ENCODE assay signal across 7 cellular contexts in genomic region chr20:44967207-44967807, GRCh38. TPM values are rescaled to one million over a fixed set of nuclear protein-coding genes. Genes with fewer than 3 reads are reported as not detected.
DNase-seq lines count a peak whose midpoint lies in the region; ATAC-seq and TF ChIP-seq lines count a peak whose summit lies in the region.

No MANE protein-coding gene starts in this region.

- DNase-seq in HCEC 1CT (peak; percentile 46), SIG-M5 treated with dmso at 0.1 percent for 504 hours (lab: John Stamatoyannopoulos, UW; ENCODE audit: unreplicated experiment) (peak; percentile 95), cardiac fibroblast (ENCODE audit: low read depth in 2 of 2) (no peak), lung (ENCODE audit: low spot score) (no peak), type B pancreatic cell (ENCODE audit: extremely low spot score, unreplicated experiment) (no peak), DMS153 treated with DMSO at 0.1 percent for 48 hours (lab: John Stamatoyannopoulos, UW; ENCODE audit: unreplicated experiment) (no peak), OCI-M2 (lab: John Stamatoyannopoulos, UW; ENCODE audit: unreplicated experiment) (no peak)

- 13 to 24% methylated on average over 5 of the region's 5 CpGs for WGBS in lung, 2 donors

- peaks cover 0 to 1% of the 10 kb centered on the region in 2 donors for H3K36me3 ChIP-seq in lung (ENCODE audit: control insufficient read depth in 2 of 2, insufficient read depth in 2 of 2, low read length in 2 of 2)

- no peak for ATAC-seq in lung (ENCODE audit: insufficient read depth, low FRiP score)

- H3K4me3 ChIP-seq in cardiac fibroblast (replicated peaks in 1 of 2; ENCODE audit: low read depth in 2 of 2, low read length in 2 of 2) (peak overlapping the region; percentile 93 to 98), lung (peak overlapping the region; percentile 86)

- H3K9me3 ChIP-seq in lung (ENCODE audit: control insufficient read depth in 2 of 2, insufficient read depth in 1 of 2, low read length in 1 of 2) = no peaks in the 10 kb centered on the region

- no peaks in the 10 kb centered on the region for H3K27me3 ChIP-seq in lung (ENCODE audit: control insufficient read depth, insufficient read depth)

- peaks cover 4 to 7% of the 10 kb centered on the region in 2 donors for H3K4me1 ChIP-seq in lung (ENCODE audit: control insufficient read depth in 2 of 2, insufficient read depth in 2 of 2, low read length in 2 of 2)

- TF ChIP-seq CTCF in cardiac fibroblast (IDR thresholded peaks at IDR 0.05; ENCODE audit: low read depth, low read length) (no peak), lung (IDR thresholded peaks at IDR 0.05; ENCODE audit: control extremely low read depth, extremely low read depth) (no peak), type B pancreatic cell (conservative IDR thresholded peaks at IDR 0.05) (no peak)

- peaks cover 31% of the 10 kb centered on the region for H3K4me1 Mint-ChIP-seq in type B pancreatic cell (ENCODE audit: unreplicated experiment)

- H3K27me3 Mint-ChIP-seq in type B pancreatic cell = no peaks in the 10 kb centered on the region

- no peaks in the 10 kb centered on the region for H3K36me3 Mint-ChIP-seq in type B pancreatic cell

- peak overlapping the region; percentile 99 for H3K4me3 Mint-ChIP-seq in type B pancreatic cell

- peak overlapping the region in 1 of 2 donors; percentile 94 for H3K27ac ChIP-seq in lung (ENCODE audit: low read depth in 1 of 2, low read length in 1 of 2)

- peak overlapping the region; percentile 89 for H3K27ac Mint-ChIP-seq in type B pancreatic cell

- no peaks in the 10 kb centered on the region for H3K9me3 Mint-ChIP-seq in type B pancreatic cell

RNA-seq across cellular contexts. Expression of gene STK4, which starts 1.0 kb away (rescaled TPM):
- total RNA-seq in lung (10 to 100 TPM; 34.6 to 70.9 TPM), type B pancreatic cell (ENCODE audit: low replicate concordance) (28.3 and 32.6 TPM in 2 replicates)
- polyA plus RNA-seq in lung = 10 to 100 TPM; 11.8 to 21.7 TPM

RNA-seq across cellular contexts. Expression of gene TOMM34, which starts 7.1 kb away (rescaled TPM):
- total RNA-seq in lung (10 to 100 TPM in 1 of 2 donors, 1 to 10 TPM in 1; 9.8 to 18.2 TPM), type B pancreatic cell (ENCODE audit: low replicate concordance) (42.8 and 58.2 TPM in 2 replicates)
- polyA plus RNA-seq in lung = 10 to 100 TPM; 16.1 to 24.7 TPM

RNA-seq across cellular contexts. Expression of gene PABPC1L, which starts 57.4 kb away (rescaled TPM):
- total RNA-seq in lung = 10 to 100 TPM; 34.5 to 56.9 TPM
- 10 to 100 TPM; 16.9 to 63.3 TPM for polyA plus RNA-seq in lung
- 57.4 and 83.4 TPM in 2 replicates for total RNA-seq in type B pancreatic cell (ENCODE audit: low replicate concordance)

Comparison
In these comparisons a context has a peak if more than half of its experiments do, and no peak if none do; other contexts are left out.
1. DNase-seq: peak in HCEC 1CT (single experiment) and SIG-M5 treated with dmso at 0.1 percent for 504 hours (single experiment); none in cardiac fibroblast (0 of 2), lung (single experiment), type B pancreatic cell (single experiment), DMS153 treated with DMSO at 0.1 percent for 48 hours (single experiment) and OCI-M2 (single experiment).